In genomic region chr11:134866981-134867675, GRCh38 we compare ENCODE assay signal across 19 cellular contexts.
"Had no signal": no experiment of that assay in that cellular context is flagged by ENCODE, and none has a peak within 500 bp of the region (broad histone marks: within the 10 kb centered on the region; RNA-seq: fewer than 3 reads in every experiment).

No MANE protein-coding gene starts in this region.

- H3K4me3 ChIP-seq: MG63 had no signal

- DNase-seq: IMR-90, Karpas-422, KG1, MG63, NCI-H1092, NCI-H1105 treated with DMSO at 0.1 percent for 48 hours, NCI-H1417 treated with DMSO at 0.1 percent for 48 hours, NCI-H146, NCI-H1694 treated with DMSO at 0.1 percent for 48 hours, NCI-H1930, NCI-H2081, NCI-H2107, NCI-H2227 treated with DMSO at 0.1 percent for 48 hours, NCI-H524, NCI-H526 treated with DMSO at 0.1 percent for 48 hours, NCI-H774, SHP77 had no signal

- H3K36me3 ChIP-seq: MG63 had no signal

- H3K27ac ChIP-seq: RWPE1 had no signal

- ATAC-seq: SK-N-SH treated with all-trans-retinoic acid at 6 μM for 48 hours had no signal

- H3K9me3 ChIP-seq: MG63 had no signal
